In the genomic region with DNA sequence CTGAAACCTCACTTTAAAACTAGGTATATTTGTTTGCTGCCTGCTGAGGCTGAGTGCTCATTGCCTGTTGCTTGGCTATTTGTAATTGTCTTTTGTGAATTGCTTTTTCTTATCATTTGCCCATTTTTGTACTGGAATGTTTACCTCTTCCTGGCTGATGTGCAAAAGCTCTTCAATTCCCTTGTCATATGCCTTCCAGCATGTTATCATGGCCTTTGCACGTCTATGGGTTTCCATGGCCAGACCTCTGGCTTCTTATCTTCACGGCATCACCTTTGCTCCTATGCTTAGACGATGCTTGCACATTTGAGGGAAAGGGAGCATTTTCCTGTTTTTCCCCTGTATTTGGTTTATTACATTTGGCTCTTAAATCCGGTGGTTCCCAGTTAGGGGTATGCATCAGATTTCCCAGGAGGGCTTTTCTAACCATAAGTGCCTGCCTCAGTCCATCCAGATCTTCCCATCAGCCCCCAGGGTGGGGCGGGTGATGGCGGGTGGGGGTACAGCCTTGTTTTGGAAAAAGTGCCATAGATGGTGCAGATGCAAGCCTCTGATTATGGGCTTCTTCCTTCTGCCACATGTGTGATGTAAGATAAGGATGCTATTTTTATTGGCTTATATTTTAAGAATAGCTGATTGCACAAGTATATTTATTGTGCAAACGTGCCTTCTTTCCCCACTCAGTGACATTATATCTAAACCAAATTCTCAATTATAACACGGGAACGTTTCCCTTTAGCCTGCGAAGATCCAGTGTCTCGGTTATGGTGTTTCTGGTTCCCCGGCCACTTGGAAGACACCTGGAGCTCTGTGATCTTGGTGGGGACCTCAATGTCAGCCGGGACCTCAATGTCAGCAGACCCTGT, we compare ENCODE assay signal across 24 cellular contexts.
A peak's percentile ranks its signal among the peaks of the same experiment; 100 is the strongest.
DNase-seq lines count a peak whose midpoint lies in the region; ATAC-seq lines count a peak whose summit lies in the region.
"Had no signal": no experiment of that assay in that cellular context is flagged by ENCODE, and none has a peak within 500 bp of the region (broad histone marks: within the 10 kb centered on the region; RNA-seq: fewer than 3 reads in every experiment).

No MANE protein-coding gene starts in this region.

- no peaks in the 10 kb centered on the region for H4K20me1 ChIP-seq in BLaER1 treated with 17β-estradiol and CSF1 and Interleukin-3, amounts not matched to agents 10 nM and 100 nM

- no peak overlapping the region for H3K4me3 Mint-ChIP-seq in CD8-positive, alpha-beta memory T cell
- H3K4me3 Mint-ChIP-seq: activated CD4-positive, alpha-beta memory T cell treated with anti-CD3 and anti-CD28 coated beads for 36 hours; activated naive CD4-positive, alpha-beta T cell treated with anti-CD3 and anti-CD28 coated beads, Interleukin-2, amount 50 U/mL, for 24 hours; activated T-cell treated with anti-CD3 and anti-CD28 coated beads, Interleukin-2, amount 50 U/mL, for 4 hours; CD4-positive, alpha-beta T cell had no signal

- H3K27me3 Mint-ChIP-seq in CD8-positive, alpha-beta memory T cell = peaks cover 32 to 57% of the 10 kb centered on the region in 2 donors

- H3K4me2 ChIP-seq in BLaER1 treated with 17β-estradiol and CSF1 and Interleukin-3, amounts not matched to agents 10 nM and 100 nM = peak overlapping the region in 10 of 11 experiments; percentile 34 to 66 (median 49); a peak in 19 of 22 replicates

- no peak overlapping the region for H3K4me3 ChIP-seq in BLaER1 treated with 17β-estradiol and CSF1 and Interleukin-3, amounts not matched to agents 10 nM and 100 nM
- H3K4me3 ChIP-seq in CD8-positive, alpha-beta memory T cell (ENCODE audit: low read length) = no peak overlapping the region
- H3K4me3 ChIP-seq: gastrocnemius medialis, GM23248, mucosa of descending colon, Peyer's patch, SK-N-MC had no signal

- peak overlapping the region in 7 of 11 experiments; percentile 19 to 60 (median 45); a peak in 9 of 22 replicates for H3K27ac ChIP-seq in BLaER1 treated with 17β-estradiol and CSF1 and Interleukin-3, amounts not matched to agents 10 nM and 100 nM
- no peak overlapping the region for H3K27ac ChIP-seq in CD8-positive, alpha-beta memory T cell (ENCODE audit: low read depth, low read length)
- H3K27ac ChIP-seq: gastrocnemius medialis, GM23248, Peyer's patch, SK-N-MC had no signal

- H3K9ac ChIP-seq in BLaER1 treated with 17β-estradiol and CSF1 and Interleukin-3, amounts not matched to agents 10 nM and 100 nM = peak overlapping the region in 1 of 11 experiments; percentile 21; a peak in 1 of 22 replicates
- H3K9ac ChIP-seq: GM23248 had no signal

- CTCF ChIA-PET in CD8-positive, alpha-beta memory T cell (lab: Charles Lee) = no interaction called here

- H3K9me3 Mint-ChIP-seq in CD8-positive, alpha-beta memory T cell = peaks cover 8 to 22% (median 19%) of the 10 kb centered on the region in 5 donors
- H3K9me3 Mint-ChIP-seq: activated naive CD4-positive, alpha-beta T cell treated with anti-CD3 and anti-CD28 coated beads, Interleukin-2, amount 50 U/mL, for 24 hours had no signal

- H3K9me3 ChIP-seq in BLaER1 treated with 17β-estradiol and CSF1 and Interleukin-3, amounts not matched to agents 10 nM and 100 nM (replicated peaks in 1 of 11) = peaks cover 26 to 34% (median 30%) of the 10 kb centered on the region in 11 experiments
- H3K9me3 ChIP-seq in CD8-positive, alpha-beta memory T cell (ENCODE audit: low read length) = no peaks in the 10 kb centered on the region

- H3K36me3 ChIP-seq in BLaER1 treated with 17β-estradiol and CSF1 and Interleukin-3, amounts not matched to agents 10 nM and 100 nM = no peaks in the 10 kb centered on the region
- H3K36me3 ChIP-seq in CD8-positive, alpha-beta memory T cell (ENCODE audit: insufficient read depth, low read length) = no peaks in the 10 kb centered on the region
- H3K36me3 ChIP-seq: gastrocnemius medialis, Peyer's patch had no signal

- POLR2A ChIA-PET in CD8-positive, alpha-beta memory T cell (lab: Charles Lee) = no interaction called here

- no peaks in the 10 kb centered on the region for H3K27me3 ChIP-seq in BLaER1 treated with 17β-estradiol and CSF1 and Interleukin-3, amounts not matched to agents 10 nM and 100 nM
- H3K27me3 ChIP-seq in CD8-positive, alpha-beta memory T cell (ENCODE audit: insufficient read depth, low read length, poor library complexity, severe bottlenecking) = no peaks in the 10 kb centered on the region
- H3K27me3 ChIP-seq: Peyer's patch had no signal

- peaks cover 0 to 23% (median 16%) of the 10 kb centered on the region in 10 experiments; a peak in 18 of 20 replicates for H3K4me1 ChIP-seq in BLaER1 treated with 17β-estradiol and CSF1 and Interleukin-3, amounts not matched to agents 10 nM and 100 nM
- H3K4me1 ChIP-seq in CD8-positive, alpha-beta memory T cell (ENCODE audit: insufficient read depth, low read length) = no peaks in the 10 kb centered on the region
- H3K4me1 ChIP-seq: gastrocnemius medialis, Peyer's patch had no signal

- peak overlapping the region in 1 of 8 donors; percentile 52 for H3K27ac Mint-ChIP-seq in CD8-positive, alpha-beta memory T cell
- H3K27ac Mint-ChIP-seq: activated CD4-positive, alpha-beta memory T cell treated with anti-CD3 and anti-CD28 coated beads for 36 hours; activated naive CD4-positive, alpha-beta T cell treated with anti-CD3 and anti-CD28 coated beads, Interleukin-2, amount 50 U/mL, for 24 hours; CD4-positive, alpha-beta T cell had no signal

- no peak for ATAC-seq in stimulated activated naive CD8-positive, alpha-beta T cell treated with anti-CD3 and anti-CD28 coated beads, Interleukin-15, Interleukin-2, amounts not matched to agents 100 U/mL and 50 U/mL, for 24 hours
- ATAC-seq: activated T-cell treated with anti-CD3 and anti-CD28 coated beads, Interleukin-2, amount 50 U/mL, for 4 hours; left ventricle myocardium superior; mucosa of descending colon had no signal

- in situ Hi-C loops in KBM-7 (cut with MboI; ENCODE audit: low pct_unique_long_range_greater_than_20kb, low sequenced_read_pairs) = no loop called here

- peak; percentile 60 for DNase-seq in KBM-7
- DNase-seq in SKM-1 treated with dmso at 0.1 percent for 144 hours (lab: John Stamatoyannopoulos, UW; ENCODE audit: unreplicated experiment) = peak; percentile 84
- peak; percentile 5 for DNase-seq in fibroblast of peridontal ligament (ENCODE audit: extremely low read depth)
- no peak for DNase-seq in hippocampal formation (lab: John Stamatoyannopoulos, UW)
- DNase-seq in stimulated activated naive CD8-positive, alpha-beta T cell treated with anti-CD3 and anti-CD28 coated beads, Interleukin-15, Interleukin-2, amounts not matched to agents 100 U/mL and 50 U/mL, for 24 hours = no peak
- DNase-seq in activated CD4-positive, alpha-beta T cell treated with anti-CD3 and anti-CD28 coated beads for 1 hour = no peak
- no peak for DNase-seq in CD8-positive, alpha-beta memory T cell
- DNase-seq: activated CD4-positive, alpha-beta memory T cell treated with anti-CD3 and anti-CD28 coated beads for 36 hours; activated T-cell treated with anti-CD3 and anti-CD28 coated beads, Interleukin-2, amount 50 U/mL, for 4 hours; CD4-positive, alpha-beta T cell; DMS79 treated with DMSO at 0.1 percent for 48 hours; gastrocnemius medialis; GM23248; left ventricle myocardium superior; mucosa of descending colon; NCI-H1105 treated with DMSO at 0.1 percent for 48 hours; NCI-H2171 treated with DMSO at 0.1 percent for 48 hours; right cardiac atrium; stimulated activated naive CD4-positive, alpha-beta T cell treated with Interleukin-2 at 50 U/mL for 16 hours; trophoblast cell had no signal

- H3K36me3 Mint-ChIP-seq in CD8-positive, alpha-beta memory T cell = peaks cover 0 to 6% (median 2%) of the 10 kb centered on the region in 3 donors

- H3K4me1 Mint-ChIP-seq in CD8-positive, alpha-beta memory T cell = no peaks in the 10 kb centered on the region
- H3K4me1 Mint-ChIP-seq: activated naive CD4-positive, alpha-beta T cell treated with anti-CD3 and anti-CD28 coated beads, Interleukin-2, amount 50 U/mL, for 24 hours had no signal

Comparison
In these comparisons a context has a peak if more than half of its experiments do, and no peak if none do; other contexts are left out.
1. DNase-seq: peak in KBM-7 (single experiment), SKM-1 treated with dmso at 0.1 percent for 144 hours (single experiment) and fibroblast of peridontal ligament (single experiment); none in hippocampal formation (0 of 2), stimulated activated naive CD8-positive, alpha-beta T cell treated with anti-CD3 and anti-CD28 coated beads, Interleukin-15, Interleukin-2, amounts not matched to agents 100 U/mL and 50 U/mL, for 24 hours (single experiment), activated CD4-positive, alpha-beta T cell treated with anti-CD3 and anti-CD28 coated beads for 1 hour (single experiment) and CD8-positive, alpha-beta memory T cell (0 of 5).